1 cellular context compared by ENCODE assay signal in the genomic region with DNA sequence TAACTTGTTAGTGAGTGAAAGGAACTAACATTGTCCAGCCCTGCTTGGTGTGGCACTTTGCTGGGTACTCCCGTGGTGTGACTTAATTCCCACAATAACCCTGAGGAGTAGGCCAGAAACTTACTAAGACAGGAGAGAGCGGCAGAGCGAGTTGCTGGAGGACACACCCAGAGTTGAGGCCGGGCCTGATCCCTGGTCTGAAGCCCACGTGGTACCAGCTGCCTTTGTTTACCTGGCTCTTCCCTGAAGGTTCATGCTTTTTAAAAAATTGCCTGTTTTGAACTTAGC.
TF ChIP-seq lines count a peak whose summit lies in the region.

No MANE protein-coding gene starts in this region.

TF ChIP-seq in GM23338, 12 proteins besides CTCF, POLR2A, EP300 and RAD21 (continued from another document):
- TF ChIP-seq, protein P1, sequence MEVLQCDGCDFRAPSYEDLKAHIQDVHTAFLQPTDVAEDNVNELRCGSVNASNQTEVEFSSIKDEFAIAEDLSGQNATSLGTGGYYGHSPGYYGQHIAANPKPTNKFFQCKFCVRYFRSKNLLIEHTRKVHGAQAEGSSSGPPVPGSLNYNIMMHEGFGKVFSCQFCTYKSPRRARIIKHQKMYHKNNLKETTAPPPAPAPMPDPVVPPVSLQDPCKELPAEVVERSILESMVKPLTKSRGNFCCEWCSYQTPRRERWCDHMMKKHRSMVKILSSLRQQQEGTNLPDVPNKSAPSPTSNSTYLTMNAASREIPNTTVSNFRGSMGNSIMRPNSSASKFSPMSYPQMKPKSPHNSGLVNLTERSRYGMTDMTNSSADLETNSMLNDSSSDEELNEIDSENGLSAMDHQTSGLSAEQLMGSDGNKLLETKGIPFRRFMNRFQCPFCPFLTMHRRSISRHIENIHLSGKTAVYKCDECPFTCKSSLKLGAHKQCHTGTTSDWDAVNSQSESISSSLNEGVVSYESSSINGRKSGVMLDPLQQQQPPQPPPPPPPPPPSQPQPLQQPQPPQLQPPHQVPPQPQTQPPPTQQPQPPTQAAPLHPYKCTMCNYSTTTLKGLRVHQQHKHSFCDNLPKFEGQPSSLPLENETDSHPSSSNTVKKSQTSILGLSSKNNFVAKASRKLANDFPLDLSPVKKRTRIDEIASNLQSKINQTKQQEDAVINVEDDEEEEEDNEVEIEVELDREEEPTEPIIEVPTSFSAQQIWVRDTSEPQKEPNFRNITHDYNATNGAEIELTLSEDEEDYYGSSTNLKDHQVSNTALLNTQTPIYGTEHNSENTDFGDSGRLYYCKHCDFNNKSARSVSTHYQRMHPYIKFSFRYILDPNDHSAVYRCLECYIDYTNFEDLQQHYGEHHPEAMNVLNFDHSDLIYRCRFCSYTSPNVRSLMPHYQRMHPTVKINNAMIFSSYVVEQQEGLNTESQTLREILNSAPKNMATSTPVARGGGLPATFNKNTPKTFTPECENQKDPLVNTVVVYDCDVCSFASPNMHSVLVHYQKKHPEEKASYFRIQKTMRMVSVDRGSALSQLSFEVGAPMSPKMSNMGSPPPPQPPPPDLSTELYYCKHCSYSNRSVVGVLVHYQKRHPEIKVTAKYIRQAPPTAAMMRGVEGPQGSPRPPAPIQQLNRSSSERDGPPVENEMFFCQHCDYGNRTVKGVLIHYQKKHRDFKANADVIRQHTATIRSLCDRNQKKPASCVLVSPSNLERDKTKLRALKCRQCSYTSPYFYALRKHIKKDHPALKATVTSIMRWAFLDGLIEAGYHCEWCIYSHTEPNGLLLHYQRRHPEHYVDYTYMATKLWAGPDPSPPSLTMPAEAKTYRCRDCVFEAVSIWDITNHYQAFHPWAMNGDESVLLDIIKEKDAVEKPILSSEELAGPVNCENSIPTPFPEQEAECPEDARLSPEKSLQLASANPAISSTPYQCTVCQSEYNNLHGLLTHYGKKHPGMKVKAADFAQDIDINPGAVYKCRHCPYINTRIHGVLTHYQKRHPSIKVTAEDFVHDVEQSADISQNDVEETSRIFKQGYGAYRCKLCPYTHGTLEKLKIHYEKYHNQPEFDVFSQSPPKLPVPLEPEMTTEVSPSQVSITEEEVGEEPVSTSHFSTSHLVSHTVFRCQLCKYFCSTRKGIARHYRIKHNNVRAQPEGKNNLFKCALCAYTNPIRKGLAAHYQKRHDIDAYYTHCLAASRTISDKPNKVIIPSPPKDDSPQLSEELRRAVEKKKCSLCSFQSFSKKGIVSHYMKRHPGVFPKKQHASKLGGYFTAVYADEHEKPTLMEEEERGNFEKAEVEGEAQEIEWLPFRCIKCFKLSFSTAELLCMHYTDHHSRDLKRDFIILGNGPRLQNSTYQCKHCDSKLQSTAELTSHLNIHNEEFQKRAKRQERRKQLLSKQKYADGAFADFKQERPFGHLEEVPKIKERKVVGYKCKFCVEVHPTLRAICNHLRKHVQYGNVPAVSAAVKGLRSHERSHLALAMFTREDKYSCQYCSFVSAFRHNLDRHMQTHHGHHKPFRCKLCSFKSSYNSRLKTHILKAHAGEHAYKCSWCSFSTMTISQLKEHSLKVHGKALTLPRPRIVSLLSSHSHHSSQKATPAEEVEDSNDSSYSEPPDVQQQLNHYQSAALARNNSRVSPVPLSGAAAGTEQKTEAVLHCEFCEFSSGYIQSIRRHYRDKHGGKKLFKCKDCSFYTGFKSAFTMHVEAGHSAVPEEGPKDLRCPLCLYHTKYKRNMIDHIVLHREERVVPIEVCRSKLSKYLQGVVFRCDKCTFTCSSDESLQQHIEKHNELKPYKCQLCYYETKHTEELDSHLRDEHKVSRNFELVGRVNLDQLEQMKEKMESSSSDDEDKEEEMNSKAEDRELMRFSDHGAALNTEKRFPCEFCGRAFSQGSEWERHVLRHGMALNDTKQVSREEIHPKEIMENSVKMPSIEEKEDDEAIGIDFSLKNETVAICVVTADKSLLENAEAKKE (CRISPR knock-in tag; IDR thresholded peaks at IDR 0.05) = no peak
